In the genomic region with DNA sequence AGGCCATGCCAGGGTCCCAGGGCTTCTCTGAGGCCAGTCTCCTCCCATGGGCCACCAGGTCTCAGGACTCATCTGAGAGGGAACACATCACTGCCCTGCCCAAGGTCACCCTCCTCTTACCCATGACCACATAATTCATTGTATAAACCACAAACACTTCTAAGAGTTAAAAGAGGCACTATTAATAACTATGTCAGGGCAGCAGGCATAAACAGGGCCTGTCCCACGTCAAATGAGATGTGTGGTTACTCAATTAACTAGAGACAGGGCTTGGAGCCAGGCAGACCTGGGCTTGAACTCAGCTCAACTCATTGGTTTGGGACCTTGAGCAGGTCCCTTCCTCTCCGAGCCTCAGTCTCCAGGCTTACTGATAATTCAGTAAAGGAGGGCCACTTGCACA, we compare ENCODE assay signal across 12 cellular contexts. TPM values are rescaled to one million over a fixed set of nuclear protein-coding genes. Genes with fewer than 3 reads are reported as not detected.
DNase-seq lines count a peak whose midpoint lies in the region; ATAC-seq and TF ChIP-seq lines count a peak whose summit lies in the region.
"Had no signal": no experiment of that assay in that cellular context is flagged by ENCODE, and none has a peak within 500 bp of the region (broad histone marks: within the 10 kb centered on the region; RNA-seq: fewer than 3 reads in every experiment).

No MANE protein-coding gene starts in this region.

- POLR2A ChIA-PET in PC-9 (lab: Charles Lee; ENCODE audit: unreplicated experiment) = interaction anchor here (0.6 kb wide), 1 partner anchor 374 kb away, joined by 4 read pairs; no protein-coding TSS in a partner anchor

- no peaks in the 10 kb centered on the region for H3K9me3 Mint-ChIP-seq in stimulated activated naive CD8-positive, alpha-beta T cell treated with anti-CD3 and anti-CD28 coated beads, Interleukin-15, Interleukin-2, amounts not matched to agents 100 ng/mL and 50 ng/mL, for 24 hours
- H3K9me3 Mint-ChIP-seq in stimulated activated naive CD8-positive, alpha-beta T cell treated with anti-CD3 and anti-CD28 coated beads, Interleukin-15, amount 100 ng/mL, for 72 hours = no peaks in the 10 kb centered on the region
- H3K9me3 Mint-ChIP-seq in endothelial cell (ENCODE audit: unreplicated experiment) = no peaks in the 10 kb centered on the region

- H3K4me1 ChIP-seq in left lung (peaks cover 42 to 95% of the 10 kb centered on the region in 2 donors), PC-9 (replicated peaks; ENCODE audit: insufficient read depth) (peaks cover 15% of the 10 kb centered on the region)

- peaks cover 0 to 45% of the 10 kb centered on the region in 2 donors for H3K36me3 ChIP-seq in left lung
- no peaks in the 10 kb centered on the region for H3K36me3 ChIP-seq in PC-9 (ENCODE audit: low read depth)
- H3K36me3 ChIP-seq: ovary had no signal

- no peaks in the 10 kb centered on the region for H3K36me3 Mint-ChIP-seq in stimulated activated naive CD8-positive, alpha-beta T cell treated with anti-CD3 and anti-CD28 coated beads, Interleukin-15, Interleukin-2, amounts not matched to agents 100 ng/mL and 50 ng/mL, for 24 hours (ENCODE audit: low read depth)
- H3K36me3 Mint-ChIP-seq in endothelial cell (ENCODE audit: low read depth, unreplicated experiment) = peaks cover 10% of the 10 kb centered on the region

- no peak for TF ChIP-seq CTCF in left lung (IDR thresholded peaks at IDR 0.05)
- no peak for TF ChIP-seq CTCF in endothelial cell (IDR thresholded peaks at IDR 0.05; ENCODE audit: unreplicated experiment)
- TF ChIP-seq CTCF in PC-9 (conservative IDR thresholded peaks at IDR 0.05) = no peak

- no peak for ATAC-seq in stimulated activated naive CD8-positive, alpha-beta T cell treated with anti-CD3 and anti-CD28 coated beads, Interleukin-15, amount 100 ng/mL, for 72 hours
- ATAC-seq in left lung (peak; percentile 35), HG03342 (IDR thresholded peaks at IDR 0.05; ENCODE audit: unreplicated experiment) (no peak)
- ATAC-seq: K562 had no signal

- H3K4me3 Mint-ChIP-seq in stimulated activated naive CD8-positive, alpha-beta T cell treated with anti-CD3 and anti-CD28 coated beads, Interleukin-15, Interleukin-2, amounts not matched to agents 100 ng/mL and 50 ng/mL, for 24 hours = no peak overlapping the region
- peak overlapping the region in 1 of 2 donors; percentile 90 for H3K4me3 Mint-ChIP-seq in stimulated activated naive CD8-positive, alpha-beta T cell treated with anti-CD3 and anti-CD28 coated beads, Interleukin-15, amount 100 ng/mL, for 72 hours
- no peak overlapping the region for H3K4me3 Mint-ChIP-seq in endothelial cell (ENCODE audit: unreplicated experiment)

- H3K4me1 Mint-ChIP-seq in stimulated activated naive CD8-positive, alpha-beta T cell treated with anti-CD3 and anti-CD28 coated beads, Interleukin-15, Interleukin-2, amounts not matched to agents 100 ng/mL and 50 ng/mL, for 24 hours (ENCODE audit: low read depth) = peaks cover 60% of the 10 kb centered on the region
- peaks cover 77% of the 10 kb centered on the region for H3K4me1 Mint-ChIP-seq in stimulated activated naive CD8-positive, alpha-beta T cell treated with anti-CD3 and anti-CD28 coated beads, Interleukin-15, amount 100 ng/mL, for 72 hours
- H3K4me1 Mint-ChIP-seq in endothelial cell (ENCODE audit: unreplicated experiment) = peaks cover 36% of the 10 kb centered on the region

- H3K4me3 ChIP-seq in left lung (peak overlapping the region in 1 of 2 donors; percentile 65), PC-9 (no peak overlapping the region)
- H3K4me3 ChIP-seq: K562, ovary had no signal

- H3K4me2 ChIP-seq in PC-9 = no peak overlapping the region

- H3K27ac ChIP-seq in left lung = peak overlapping the region; percentile 87 to 92
- H3K27ac ChIP-seq in PC-9 = no peak overlapping the region

- BruUV-seq in PC-9 (replicated peaks; lab: Mats Ljungman, UMichigan) = no TSS peak

- no peak for DNase-seq in stimulated activated naive CD8-positive, alpha-beta T cell treated with anti-CD3 and anti-CD28 coated beads, Interleukin-15, amount 100 ng/mL, for 72 hours
- DNase-seq in astrocyte of the hippocampus (ENCODE audit: low read depth, low spot score) = peak; percentile 75
- DNase-seq in left lung = peak; percentile 20 to 63
- no peak for DNase-seq in endothelial cell (ENCODE audit: low spot score)
- no peak for DNase-seq in NCI-H1930 (lab: John Stamatoyannopoulos, UW)
- DNase-seq in PC-9 = no peak
- DNase-seq: activated CD8-positive, alpha-beta memory T cell treated with anti-CD3 and anti-CD28 coated beads, Interleukin-2, amount 50 U/mL, for 4 hours; ovary; Peyer's patch had no signal

- no peaks in the 10 kb centered on the region for H3K27me3 ChIP-seq in left lung
- no peaks in the 10 kb centered on the region for H3K27me3 ChIP-seq in PC-9 (ENCODE audit: insufficient read depth, low read depth)
- H3K27me3 ChIP-seq: ovary, Peyer's patch had no signal

- H3K27me3 Mint-ChIP-seq in stimulated activated naive CD8-positive, alpha-beta T cell treated with anti-CD3 and anti-CD28 coated beads, Interleukin-15, Interleukin-2, amounts not matched to agents 100 ng/mL and 50 ng/mL, for 24 hours = no peaks in the 10 kb centered on the region
- H3K27me3 Mint-ChIP-seq in stimulated activated naive CD8-positive, alpha-beta T cell treated with anti-CD3 and anti-CD28 coated beads, Interleukin-15, amount 100 ng/mL, for 72 hours = no peaks in the 10 kb centered on the region
- peaks cover 7% of the 10 kb centered on the region for H3K27me3 Mint-ChIP-seq in endothelial cell (ENCODE audit: unreplicated experiment)

- peaks cover 7% of the 10 kb centered on the region; the same call in 1 of the 2 replicates for H3F3A ChIP-seq in PC-9 (ENCODE audit: insufficient read depth, low read depth)

- CTCF ChIA-PET in PC-9 (lab: Charles Lee) = no interaction called here

- peaks cover 51% of the 10 kb centered on the region for H3K79me2 ChIP-seq in PC-9 (ENCODE audit: low read depth)

- intact Hi-C loops in left lung (cut with DNase I) = no loop called here
- intact Hi-C loops in PC-9 (cut with micrococcal nuclease; ENCODE audit: unreplicated experiment) = no loop called here

- H3K9me2 ChIP-seq in PC-9 (ENCODE audit: insufficient read depth) = no peaks in the 10 kb centered on the region

- no peak overlapping the region for H2AFZ ChIP-seq in PC-9

- H4K20me1 ChIP-seq in PC-9 (ENCODE audit: insufficient read depth) = peaks cover 23% of the 10 kb centered on the region

- H3K9me3 ChIP-seq in left lung = no peaks in the 10 kb centered on the region
- no peaks in the 10 kb centered on the region for H3K9me3 ChIP-seq in PC-9 (ENCODE audit: insufficient read depth, low read depth)
- H3K9me3 ChIP-seq: ovary, Peyer's patch had no signal

- peak overlapping the region; percentile 87 for H3K27ac Mint-ChIP-seq in stimulated activated naive CD8-positive, alpha-beta T cell treated with anti-CD3 and anti-CD28 coated beads, Interleukin-15, Interleukin-2, amounts not matched to agents 100 ng/mL and 50 ng/mL, for 24 hours
- no peak overlapping the region for H3K27ac Mint-ChIP-seq in stimulated activated naive CD8-positive, alpha-beta T cell treated with anti-CD3 and anti-CD28 coated beads, Interleukin-15, amount 100 ng/mL, for 72 hours
- no peak overlapping the region for H3K27ac Mint-ChIP-seq in endothelial cell (ENCODE audit: unreplicated experiment)

RNA-seq across cellular contexts. Expression of a gene that starts 33.1 kb away (rescaled TPM):
- total RNA-seq in left lung (100 to 1,000 TPM; 172 to 222 TPM), endothelial cell (ENCODE audit: unreplicated experiment) (55.1 TPM), PC-9 (2021) (151 and 184 TPM in 2 replicates)

RNA-seq across cellular contexts. Expression of a gene that starts 44.9 kb away (rescaled TPM):
- 10 to 100 TPM in 1 of 2 donors, 1 to 10 TPM in 1; 9.7 to 13.8 TPM for total RNA-seq in left lung
- 65.9 TPM for total RNA-seq in endothelial cell (ENCODE audit: unreplicated experiment)
- total RNA-seq in PC-9 (2021) = 9.6 and 12.0 TPM in 2 replicates

Comparison
In these comparisons a context has a peak if more than half of its experiments do, and no peak if none do; other contexts are left out.
1. DNase-seq: peak in astrocyte of the hippocampus (single experiment) and left lung (2 of 2); none in stimulated activated naive CD8-positive, alpha-beta T cell treated with anti-CD3 and anti-CD28 coated beads, Interleukin-15, amount 100 ng/mL, for 72 hours (0 of 2), endothelial cell (single experiment), NCI-H1930 (0 of 2) and PC-9 (0 of 2).